In genomic region chr2:79982445-79982844, GRCh38 we compare ENCODE assay signal across 8 cellular contexts.
DNase-seq lines count a peak whose midpoint lies in the region; ATAC-seq, FAIRE-seq and TF ChIP-seq lines count a peak whose summit lies in the region.
"Had no signal": no experiment of that assay in that cellular context is flagged by ENCODE, and none has a peak within 500 bp of the region (broad histone marks: within the 10 kb centered on the region; RNA-seq: fewer than 3 reads in every experiment).

No MANE protein-coding gene starts in this region.

- peaks cover 3% of the 10 kb centered on the region for H3K4me1 Mint-ChIP-seq in neural progenitor cell

- H3K9ac ChIP-seq in IMR-90 (ENCODE audit: low read depth, low read length): no peak overlapping the region
- H3K9ac ChIP-seq in K562 (ENCODE audit: insufficient read depth in 1 of 2, low read depth in 2 of 2, low read length in 2 of 2): no peak overlapping the region
- no peak overlapping the region for H3K9ac ChIP-seq in neural progenitor cell

- no peak overlapping the region for H3K18ac ChIP-seq in IMR-90 (ENCODE audit: low read depth, low read length)

- H3K14ac ChIP-seq in IMR-90 (replicated peaks; ENCODE audit: low read depth, low read length): no peak overlapping the region

- no peak overlapping the region for H4K5ac ChIP-seq in IMR-90 (ENCODE audit: low read depth, low read length)

- TF ChIP-seq RAD21 in IMR-90 (IDR thresholded peaks at IDR 0.05; ENCODE audit: low read length): no peak
- TF ChIP-seq RAD21 in K562 (CRISPR knock-in tag; conservative IDR thresholded peaks at IDR 0.05 in 1 of 2, IDR thresholded peaks at IDR 0.05 in 1 of 2): peak in 1 of 2 experiments; percentile 51; a peak in 2 of 4 replicates

- no peak for TF ChIP-seq POLR2A in IMR-90 (IDR thresholded peaks at IDR 0.05; ENCODE audit: low read depth, low read length)
- TF ChIP-seq POLR2A in K562 (conservative IDR thresholded peaks at IDR 0.05): no peak

- intact Hi-C loops in IMR-90 (cut with micrococcal nuclease) (no loop called here), K562 (cut with micrococcal nuclease) (loop anchor here (1.0 kb wide), 1 partner anchor 46 kb away; no protein-coding TSS in a partner anchor)

- BruUV-seq in IMR-90 (replicated peaks; lab: Mats Ljungman, UMichigan): no TSS peak
- BruUV-seq in K562 (replicated peaks; lab: Mats Ljungman, UMichigan): no TSS peak

- H3K9me3 Mint-ChIP-seq in neural progenitor cell: no peaks in the 10 kb centered on the region

- TF ChIP-seq CTCF in GM12865 (IDR thresholded peaks at IDR 0.05; ENCODE audit: insufficient read depth, low read depth, low read length, missing control alignments): peak; percentile 31
- TF ChIP-seq CTCF in IMR-90 (conservative IDR thresholded peaks at IDR 0.05; ENCODE audit: low read depth, low read length): peak; percentile 29
- peak; percentile 54 to 66 (median 56) for TF ChIP-seq CTCF in K562 (IDR thresholded peaks at IDR 0.05 in 2 of 3, conservative IDR thresholded peaks at IDR 0.05 in 1 of 3; ENCODE audit: insufficient read depth in 2 of 3, low read depth in 1 of 3, low read length in 3 of 3)
- peak; percentile 69 for TF ChIP-seq CTCF in neural progenitor cell (IDR thresholded peaks at IDR 0.05)

- H3K56ac ChIP-seq in IMR-90 (ENCODE audit: extremely low read depth, insufficient read depth, low read length): no peak overlapping the region

- dilution Hi-C loops in IMR-90 (cut with HindIII; ENCODE audit: low sequenced_read_pairs, unreplicated experiment): no loop called here

- H2BK15ac ChIP-seq in IMR-90 (ENCODE audit: low read depth, low read length): no peak overlapping the region

- H3K36me3 Mint-ChIP-seq in neural progenitor cell: no peaks in the 10 kb centered on the region

- H3K27me3 ChIP-seq in IMR-90 (ENCODE audit: control insufficient read depth, insufficient read depth, low read length) (no peaks in the 10 kb centered on the region), K562 (ENCODE audit: control insufficient read depth in 2 of 2, insufficient read depth in 2 of 2, low read length in 2 of 2) (no peaks in the 10 kb centered on the region), neural progenitor cell (no peaks in the 10 kb centered on the region)

- in situ Hi-C loops in IMR-90 (cut with MboI; ENCODE audit: low sequenced_read_pairs) (no loop called here), K562 (cut with MboI) (no loop called here)

- H3F3A ChIP-seq in neural progenitor cell (ENCODE audit: low read depth): no peaks in the 10 kb centered on the region

- no peaks in the 10 kb centered on the region for H3K79me2 ChIP-seq in K562 (ENCODE audit: control insufficient read depth, insufficient read depth, low read length)
- H3K79me2 ChIP-seq in neural progenitor cell (ENCODE audit: low read depth): no peaks in the 10 kb centered on the region

- no CpG with 5 or more reads among the region's 4 CpGs for WGBS in IMR-90 (ENCODE audit: extremely low coverage in 2 of 2, insufficient read length in 1 of 2), 2 experiments
- whole genome bisulfite sequencing in K562 (ENCODE audit: insufficient coverage, low coverage, missing lambda C conversion rate): 0% methylated on average over 4 of the region's 4 CpGs

- no peak overlapping the region for H3K4ac ChIP-seq in IMR-90 (ENCODE audit: low read depth, low read length)

- CTCF ChIA-PET in IMR-90 (lab: Yijun Ruan, JAX): no interaction called here
- CTCF ChIA-PET in K562 (lab: Yijun Ruan, JAX; ENCODE audit: low intra/inter-chr PET ratio): no interaction called here

- FAIRE-seq in K562 (lab: Jason Lieb, UNC): peak; percentile 82

- H3K9me1 ChIP-seq in IMR-90 (ENCODE audit: insufficient read depth, low read length) (no peaks in the 10 kb centered on the region; the same call in 1 of the 2 replicates), K562 (ENCODE audit: control insufficient read depth, insufficient read depth, low read length) (no peaks in the 10 kb centered on the region)

- H4K20me1 ChIP-seq in IMR-90 (ENCODE audit: insufficient read depth, low read length) (no peaks in the 10 kb centered on the region), K562 (replicated peaks; ENCODE audit: control insufficient read depth, insufficient read depth, low read length) (no peaks in the 10 kb centered on the region), neural progenitor cell (ENCODE audit: low read depth) (no peaks in the 10 kb centered on the region)

- no peaks in the 10 kb centered on the region for H3K79me1 ChIP-seq in IMR-90 (ENCODE audit: low read depth in 1 of 2, low read length in 2 of 2)

- H3K4me3 ChIP-seq in GM12865 (ENCODE audit: low read depth, low read length): no peak overlapping the region
- no peak overlapping the region for H3K4me3 ChIP-seq in IMR-90 (ENCODE audit: insufficient read depth, low read depth, low read length)
- H3K4me3 ChIP-seq in K562: no peak overlapping the region
- no peak overlapping the region for H3K4me3 ChIP-seq in neural progenitor cell

- H2AK5ac ChIP-seq in IMR-90 (ENCODE audit: low read depth, low read length): no peak overlapping the region

- H3K27ac ChIP-seq in IMR-90 (ENCODE audit: insufficient read depth, low read length) (no peak overlapping the region), K562 (ENCODE audit: extremely low read depth, low read depth, low read length) (no peak overlapping the region), neural progenitor cell (no peak overlapping the region)

- no peak overlapping the region for H3K4me3 Mint-ChIP-seq in neural progenitor cell
- H3K4me3 Mint-ChIP-seq: effector memory CD8-positive, alpha-beta T cell had no signal

- H2BK120ac ChIP-seq in IMR-90 (ENCODE audit: low read depth, low read length): no peak overlapping the region

- no peak overlapping the region for H2BK5ac ChIP-seq in IMR-90 (ENCODE audit: low read depth, low read length, poor library complexity, severe bottlenecking)

- H3K23ac ChIP-seq in IMR-90 (ENCODE audit: low read depth, low read length): no peak overlapping the region

- ATAC-seq in IMR-90 (ENCODE audit: low read depth) (no peak), K562 (peak; percentile 90), GM18873 (IDR thresholded peaks at IDR 0.05; ENCODE audit: low FRiP score, unreplicated experiment) (no peak), HG03280 (IDR thresholded peaks at IDR 0.05; ENCODE audit: unreplicated experiment) (no peak)
- ATAC-seq: effector memory CD8-positive, alpha-beta T cell had no signal

- H3K36me3 ChIP-seq in IMR-90 (ENCODE audit: control insufficient read depth, insufficient read depth, low read length) (no peaks in the 10 kb centered on the region), K562 (ENCODE audit: control insufficient read depth, insufficient read depth, low read length) (no peaks in the 10 kb centered on the region), neural progenitor cell (no peaks in the 10 kb centered on the region)

- H3K27me3 Mint-ChIP-seq in neural progenitor cell (ENCODE audit: insufficient read depth, low read depth): no peaks in the 10 kb centered on the region
- H3K27me3 Mint-ChIP-seq: effector memory CD8-positive, alpha-beta T cell had no signal

- H3K4me2 ChIP-seq in IMR-90 (ENCODE audit: low read depth, low read length) (no peak overlapping the region), K562 (ENCODE audit: insufficient read depth, low read length) (no peak overlapping the region), neural progenitor cell (no peak overlapping the region)

- POLR2A ChIA-PET in IMR-90 (lab: Charles Lee; ENCODE audit: unreplicated experiment) (no interaction called here), K562 (lab: Yijun Ruan, JAX) (no interaction called here)

- DNase-seq in GM12865 (ENCODE audit: low read depth): peak; percentile 29
- no peak for DNase-seq in IMR-90
- DNase-seq in K562 (ENCODE audit: extremely low read depth in 1 of 4, low spot score in 3 of 4): peak; percentile 33 to 58 (median 39)
- DNase-seq in neural progenitor cell (ENCODE audit: low spot score): peak; percentile 61
- DNase-seq in middle frontal gyrus (ENCODE audit: extremely low spot score, low spot score): no peak
- DNase-seq: effector memory CD8-positive, alpha-beta T cell had no signal

- no peak overlapping the region for H2AFZ ChIP-seq in IMR-90 (replicated peaks; ENCODE audit: low read length, poor library complexity)
- H2AFZ ChIP-seq in K562 (ENCODE audit: low read depth, low read length): no peak overlapping the region
- no peak overlapping the region for H2AFZ ChIP-seq in neural progenitor cell (replicated peaks)

- H2BK20ac ChIP-seq in IMR-90 (ENCODE audit: low read depth, low read length): no peak overlapping the region

- no peak for TF ChIP-seq EP300 in K562 (IDR thresholded peaks at IDR 0.05; ENCODE audit: low read length)

- no peak overlapping the region for H2AK9ac ChIP-seq in IMR-90 (replicated peaks; ENCODE audit: low read depth, low read length, poor library complexity)

- H4K91ac ChIP-seq in IMR-90 (ENCODE audit: insufficient read depth, low read depth, low read length): no peak overlapping the region

- H3K4me1 ChIP-seq in IMR-90 (ENCODE audit: control insufficient read depth, insufficient read depth, low read length) (no peaks in the 10 kb centered on the region; the same call in 1 of the 2 replicates), K562 (replicated peaks in 1 of 2; ENCODE audit: control insufficient read depth in 2 of 2, insufficient read depth in 2 of 2, low read length in 2 of 2) (no peaks in the 10 kb centered on the region), neural progenitor cell (no peaks in the 10 kb centered on the region)

- H3K9me3 ChIP-seq in IMR-90 (ENCODE audit: control insufficient read depth, insufficient read depth, low read length) (no peaks in the 10 kb centered on the region), K562 (replicated peaks; ENCODE audit: control insufficient read depth, insufficient read depth, low read depth, low read length) (no peaks in the 10 kb centered on the region), neural progenitor cell (ENCODE audit: low read depth) (no peaks in the 10 kb centered on the region)

- H4K8ac ChIP-seq in IMR-90 (ENCODE audit: low read depth in 2 of 2, low read length in 2 of 2): no peak overlapping the region

- H3K27ac Mint-ChIP-seq in neural progenitor cell: no peak overlapping the region
- H3K27ac Mint-ChIP-seq: effector memory CD8-positive, alpha-beta T cell had no signal

TF ChIP-seq in IMR-90, 13 proteins besides CTCF, POLR2A, EP300 and RAD21 (continues in another document):
- TF ChIP-seq MAZ (IDR thresholded peaks at IDR 0.05; ENCODE audit: borderline replicate concordance, low read depth, low read length): no peak
- TF ChIP-seq MAFK (IDR thresholded peaks at IDR 0.05; ENCODE audit: low read depth, low read length): no peak
- no peak for TF ChIP-seq SMC3 (IDR thresholded peaks at IDR 0.05; ENCODE audit: low read depth, low read length)
- no peak for TF ChIP-seq FOS (IDR thresholded peaks at IDR 0.05; ENCODE audit: low read depth, low read length)

Comparison
In these comparisons a context has a peak if more than half of its experiments do, and no peak if none do; other contexts are left out.
1. DNase-seq: peak in GM12865 (single experiment), K562 (4 of 4) and neural progenitor cell (single experiment); none in IMR-90 (single experiment) and middle frontal gyrus (single experiment).
2. Peak in every context shown above with its lines, with median percentiles within 50 percentile points of each other: CTCF ChIP-seq.